Comparison of ENCODE assay signal across 8 cellular contexts in genomic region chr10:97333351-97333600, GRCh38. TPM values are rescaled to one million over a fixed set of nuclear protein-coding genes. Genes with fewer than 3 reads are reported as not detected.
DNase-seq lines count a peak whose midpoint lies in the region; ATAC-seq, FAIRE-seq and TF ChIP-seq lines count a peak whose summit lies in the region.

No MANE protein-coding gene starts in this region.

- 1 to 3% (median 1%) methylated on average over 7 of the region's 7 CpGs for WGBS in adipose tissue, 3 donors
- WGBS in testis, 2 donors = 0 to 1% methylated on average over 7 of the region's 7 CpGs

- DNase-seq in D721Med (ENCODE audit: insufficient read length, low spot score) (no peak), kidney (no peak), testis (no peak)

- no peak for FAIRE-seq in D721Med (lab: Jason Lieb, UNC)
- no peak for FAIRE-seq in kidney (lab: Jason Lieb, UNC)

- H3K4me1 ChIP-seq in KMS-11 (ENCODE audit: low read depth, poor library complexity, severe bottlenecking) = peaks cover 41% of the 10 kb centered on the region
- H3K4me1 ChIP-seq in kidney (ENCODE audit: control insufficient read depth in 1 of 2, insufficient read depth in 1 of 2, low read depth in 1 of 2, low read length in 2 of 2) = peaks cover 8 to 17% of the 10 kb centered on the region in 2 donors
- H3K4me1 ChIP-seq in testis = peaks cover 29% of the 10 kb centered on the region

- H4K20me1 ChIP-seq in KMS-11 (ENCODE audit: insufficient read depth) = no peaks in the 10 kb centered on the region

- peak; percentile 36 for TF ChIP-seq CTCF in D721Med (IDR thresholded peaks at IDR 0.05; ENCODE audit: insufficient read depth, missing control alignments)
- TF ChIP-seq CTCF in KMS-11 (conservative IDR thresholded peaks at IDR 0.05; ENCODE audit: low read depth, low read length) = 0 out of 2 replicates have a peak, but pooled peaks have one; percentile 26
- TF ChIP-seq CTCF in kidney (IDR thresholded peaks at IDR 0.05; ENCODE audit: borderline replicate concordance, extremely low read depth, insufficient read depth) = no peak
- TF ChIP-seq CTCF in testis (IDR thresholded peaks at IDR 0.05) = no peak

- H3K4me2 ChIP-seq in KMS-11 = peak overlapping the region; percentile 96

- no peak overlapping the region for H3K4me3 ChIP-seq in KMS-11 (IDR thresholded peaks at IDR 0.05; ENCODE audit: insufficient read depth, low read depth, low read length)
- peak overlapping the region; percentile 79 to 87 for H3K4me3 ChIP-seq in kidney (ENCODE audit: low read length in 2 of 2)
- peak overlapping the region; percentile 77 to 83 for H3K4me3 ChIP-seq in testis

- H3K9me3 ChIP-seq in kidney (ENCODE audit: control insufficient read depth in 1 of 2, low read length in 2 of 2) = no peaks in the 10 kb centered on the region
- no peaks in the 10 kb centered on the region for H3K9me3 ChIP-seq in testis

- H3K27me3 ChIP-seq in KMS-11 (ENCODE audit: insufficient read depth, low read depth) (no peaks in the 10 kb centered on the region; the same call in 1 of the 2 replicates), testis (no peaks in the 10 kb centered on the region)

- H3K27ac ChIP-seq in KMS-11 = peak overlapping the region; percentile 92
- H3K27ac ChIP-seq in adipose tissue (ENCODE audit: low read depth, low read length) = peak overlapping the region; percentile 11
- H3K27ac ChIP-seq in kidney (ENCODE audit: low read depth in 2 of 2, low read length in 2 of 2) = peak overlapping the region; percentile 57 to 85
- peak overlapping the region; percentile 64 to 93 for H3K27ac ChIP-seq in testis

- peak overlapping the region; percentile 29 for H2AFZ ChIP-seq in KMS-11 (ENCODE audit: low read depth)

- intact Hi-C loops in kidney (cut with DNase I) (loop anchor here (10.0 kb wide), 1 partner anchor 48 kb away; no protein-coding TSS in a partner anchor), testis (cut with DNase I; ENCODE audit: low total_unique reads) (no loop called here)

- peaks cover 42% of the 10 kb centered on the region for H3K79me2 ChIP-seq in KMS-11 (ENCODE audit: insufficient read depth, low read depth)

- no peak for ATAC-seq in HG02885 (IDR thresholded peaks at IDR 0.05; ENCODE audit: poor library complexity, unreplicated experiment)
- ATAC-seq in HG02642 (IDR thresholded peaks at IDR 0.05; ENCODE audit: poor library complexity, unreplicated experiment) = no peak
- no peak for ATAC-seq in GM21367 (IDR thresholded peaks at IDR 0.05; ENCODE audit: unreplicated experiment)

- H3K9ac ChIP-seq in KMS-11 = peak overlapping the region; percentile 92
- H3K9ac ChIP-seq in kidney (ENCODE audit: low read length in 2 of 2) = peak overlapping the region; percentile 4 to 72

- H3K36me3 ChIP-seq in KMS-11 (ENCODE audit: insufficient read depth) = no peaks in the 10 kb centered on the region
- H3K36me3 ChIP-seq in kidney (ENCODE audit: control insufficient read depth in 1 of 2, insufficient read depth in 2 of 2, low read length in 2 of 2) = no peaks in the 10 kb centered on the region
- H3K36me3 ChIP-seq in testis (ENCODE audit: low read depth, missing control alignments) = no peaks in the 10 kb centered on the region

- no peak for TF ChIP-seq POLR2A in testis (IDR thresholded peaks at IDR 0.05)

RNA-seq across cellular contexts. Expression of gene FRAT2, which starts 1.3 kb away (rescaled TPM):
- 10 to 100 TPM in 1 of 3 donors, 1 to 10 TPM in 2; 6.4 to 16.6 (median 9.9) TPM for polyA plus RNA-seq in adipose tissue
- 16.8 TPM for total RNA-seq in kidney
- 5.4 TPM for polyA plus RNA-seq in kidney (ENCODE audit: insufficient read depth, low read depth, low replicate concordance)
- 10 to 100 TPM; 35.7 to 37.0 TPM for total RNA-seq in testis
- polyA plus RNA-seq in testis (ENCODE audit: insufficient read depth, low read depth, low replicate concordance) = 18.8 TPM

RNA-seq across cellular contexts. Expression of gene FRAT1, which starts 14.2 kb away (rescaled TPM):
- polyA plus RNA-seq in adipose tissue (1 to 10 TPM; 2.5 to 2.9 (median 2.7) TPM), kidney (ENCODE audit: insufficient read depth, low read depth, low replicate concordance) (2.1 TPM), testis (ENCODE audit: insufficient read depth, low read depth, low replicate concordance) (9.7 TPM)
- total RNA-seq in kidney (7.0 TPM), testis (10 to 100 TPM; 22.1 to 29.9 TPM)

RNA-seq across cellular contexts. Expression of gene ARHGAP19, which starts 40.8 kb away (rescaled TPM):
- polyA plus RNA-seq in adipose tissue = 1 to 10 TPM; 1.7 to 4.8 (median 2.4) TPM
- 10.6 TPM for total RNA-seq in kidney
- polyA plus RNA-seq in kidney (ENCODE audit: insufficient read depth, low read depth, low replicate concordance) = 5.3 TPM
- 10 to 100 TPM; 50.0 to 54.6 TPM for total RNA-seq in testis
- 40.5 TPM for polyA plus RNA-seq in testis (ENCODE audit: insufficient read depth, low read depth, low replicate concordance)

Comparison
In these comparisons a context has a peak if more than half of its experiments do, and no peak if none do; other contexts are left out.
1. CTCF ChIP-seq: peak in D721Med (single experiment) and KMS-11 (single experiment); none in kidney (single experiment) and testis (0 of 3).
2. H3K27ac ChIP-seq: peak in every context shown above with its lines; median percentile 92 in KMS-11; 78 in testis; 71 in kidney; 11 in adipose tissue.